21 cellular contexts compared by ENCODE assay signal in genomic region chr2:216132585-216132984, GRCh38. TPM values are rescaled to one million over a fixed set of nuclear protein-coding genes. Genes with fewer than 3 reads are reported as not detected.
DNase-seq lines count a peak whose midpoint lies in the region; ATAC-seq and TF ChIP-seq lines count a peak whose summit lies in the region.
"Had no signal": no experiment of that assay in that cellular context is flagged by ENCODE, and none has a peak within 500 bp of the region (broad histone marks: within the 10 kb centered on the region; RNA-seq: fewer than 3 reads in every experiment).

No MANE protein-coding gene starts in this region.

- no peaks in the 10 kb centered on the region for H3K9me3 Mint-ChIP-seq in activated naive CD4-positive, alpha-beta T cell treated with anti-CD3 and anti-CD28 coated beads, Interleukin-2, amount 50 U/mL, for 24 hours
- no peaks in the 10 kb centered on the region for H3K9me3 Mint-ChIP-seq in activated T-helper 1 cell treated with anti-CD3 and anti-CD28 coated beads, Interleukin-12 subunit alpha, Interleukin-12 subunit beta, Interleukin-2, Interleukin-4 antibody, amounts not matched to agents 30 ng/mL and 10 ng/mL and 1 ng/mL, durations not matched to agents 14 hours and 24 hours and 36 hours
- H3K9me3 Mint-ChIP-seq: activated B cell treated with CpG ODN at 0.5 μM for 24 hours had no signal

- H3K36me3 ChIP-seq in hepatocyte (replicated peaks; ENCODE audit: insufficient read depth, low read depth) = peaks cover 21% of the 10 kb centered on the region
- H3K36me3 ChIP-seq in thymus (ENCODE audit: control insufficient read depth, insufficient read depth) = peaks cover 53% of the 10 kb centered on the region

- intact Hi-C loops in activated T-helper 1 cell treated with anti-CD3 and anti-CD28 coated beads, Interleukin-12 subunit alpha, Interleukin-12 subunit beta, Interleukin-2, Interleukin-4 antibody, amounts not matched to agents 30 ng/mL and 10 ng/mL and 1 ng/mL, durations not matched to agents 14 hours and 24 hours and 36 hours (cut with micrococcal nuclease) = loop anchor here (1.0 kb wide), 1 partner anchor 10 kb away; no protein-coding TSS in a partner anchor

- no peaks in the 10 kb centered on the region for H3K27me3 Mint-ChIP-seq in activated naive CD4-positive, alpha-beta T cell treated with anti-CD3 and anti-CD28 coated beads, Interleukin-2, amount 50 U/mL, for 24 hours
- no peaks in the 10 kb centered on the region for H3K27me3 Mint-ChIP-seq in activated T-helper 1 cell treated with anti-CD3 and anti-CD28 coated beads, Interleukin-12 subunit alpha, Interleukin-12 subunit beta, Interleukin-2, Interleukin-4 antibody, amounts not matched to agents 30 ng/mL and 10 ng/mL and 1 ng/mL, durations not matched to agents 14 hours and 24 hours and 36 hours (ENCODE audit: insufficient read depth)
- H3K27me3 Mint-ChIP-seq: activated B cell treated with CpG ODN at 0.5 μM for 24 hours had no signal

- H2AFZ ChIP-seq in hepatocyte = no peak overlapping the region

- ATAC-seq in activated CD4-positive, CD25-positive, alpha-beta regulatory T cell treated with anti-CD3 and anti-CD28 coated beads, Interleukin-2, amount 50 U/mL, for 24 hours = no peak
- ATAC-seq in HG02884 (IDR thresholded peaks at IDR 0.05; ENCODE audit: unreplicated experiment) = no peak
- ATAC-seq: sciatic nerve, SK-N-SH treated with all-trans-retinoic acid at 6 μM for 48 hours had no signal

- H3K4me3 Mint-ChIP-seq in activated naive CD4-positive, alpha-beta T cell treated with anti-CD3 and anti-CD28 coated beads, Interleukin-2, amount 50 U/mL, for 24 hours = peak overlapping the region; percentile 27
- H3K4me3 Mint-ChIP-seq in activated T-helper 1 cell treated with anti-CD3 and anti-CD28 coated beads, Interleukin-12 subunit alpha, Interleukin-12 subunit beta, Interleukin-2, Interleukin-4 antibody, amounts not matched to agents 30 ng/mL and 10 ng/mL and 1 ng/mL, durations not matched to agents 14 hours and 24 hours and 36 hours = no peak overlapping the region
- H3K4me3 Mint-ChIP-seq: activated B cell treated with CpG ODN at 0.5 μM for 24 hours had no signal

- peaks cover 42% of the 10 kb centered on the region for H3K79me2 ChIP-seq in hepatocyte

- H4K20me1 ChIP-seq in hepatocyte (ENCODE audit: insufficient read depth, poor library complexity, severe bottlenecking) = peaks cover 4% of the 10 kb centered on the region

- H3K27me3 ChIP-seq in hepatocyte (no peaks in the 10 kb centered on the region), thymus (ENCODE audit: control insufficient read depth, insufficient read depth) (no peaks in the 10 kb centered on the region)

- H3K4me1 ChIP-seq in hepatocyte (ENCODE audit: insufficient read depth) (peaks cover 26% of the 10 kb centered on the region), thymus (ENCODE audit: control insufficient read depth, insufficient read depth, low read length) (no peaks in the 10 kb centered on the region)

- TF ChIP-seq CTCF in hepatocyte (IDR thresholded peaks at IDR 0.05; ENCODE audit: poor library complexity) = no peak

- H3K36me3 Mint-ChIP-seq in activated naive CD4-positive, alpha-beta T cell treated with anti-CD3 and anti-CD28 coated beads, Interleukin-2, amount 50 U/mL, for 24 hours = peaks cover 52% of the 10 kb centered on the region
- H3K36me3 Mint-ChIP-seq in activated T-helper 1 cell treated with anti-CD3 and anti-CD28 coated beads, Interleukin-12 subunit alpha, Interleukin-12 subunit beta, Interleukin-2, Interleukin-4 antibody, amounts not matched to agents 30 ng/mL and 10 ng/mL and 1 ng/mL, durations not matched to agents 14 hours and 24 hours and 36 hours (ENCODE audit: low read depth) = peaks cover 72% of the 10 kb centered on the region

- H3K4me1 Mint-ChIP-seq in activated naive CD4-positive, alpha-beta T cell treated with anti-CD3 and anti-CD28 coated beads, Interleukin-2, amount 50 U/mL, for 24 hours = peaks cover 79% of the 10 kb centered on the region
- H3K4me1 Mint-ChIP-seq in activated T-helper 1 cell treated with anti-CD3 and anti-CD28 coated beads, Interleukin-12 subunit alpha, Interleukin-12 subunit beta, Interleukin-2, Interleukin-4 antibody, amounts not matched to agents 30 ng/mL and 10 ng/mL and 1 ng/mL, durations not matched to agents 14 hours and 24 hours and 36 hours (ENCODE audit: low read depth) = peaks cover 68% of the 10 kb centered on the region

- peak overlapping the region; percentile 93 for H3K27ac Mint-ChIP-seq in activated naive CD4-positive, alpha-beta T cell treated with anti-CD3 and anti-CD28 coated beads, Interleukin-2, amount 50 U/mL, for 24 hours
- H3K27ac Mint-ChIP-seq in activated T-helper 1 cell treated with anti-CD3 and anti-CD28 coated beads, Interleukin-12 subunit alpha, Interleukin-12 subunit beta, Interleukin-2, Interleukin-4 antibody, amounts not matched to agents 30 ng/mL and 10 ng/mL and 1 ng/mL, durations not matched to agents 14 hours and 24 hours and 36 hours = peak overlapping the region; percentile 71
- H3K27ac Mint-ChIP-seq: activated B cell treated with CpG ODN at 0.5 μM for 24 hours had no signal

- no peak overlapping the region for H3K4me3 ChIP-seq in hepatocyte
- H3K4me3 ChIP-seq in thymus (ENCODE audit: low read length) = no peak overlapping the region

- no peaks in the 10 kb centered on the region for H3K9me2 ChIP-seq in hepatocyte (replicated peaks; ENCODE audit: insufficient read depth)

- no peak overlapping the region for H3K4me2 ChIP-seq in hepatocyte

- DNase-seq in activated naive CD4-positive, alpha-beta T cell treated with anti-CD3 and anti-CD28 coated beads, Interleukin-2, amount 50 U/mL, for 16 hours = no peak
- DNase-seq in activated T-helper 1 cell treated with anti-CD3 and anti-CD28 coated beads, Interleukin-12 subunit alpha, Interleukin-12 subunit beta, Interleukin-2, Interleukin-4 antibody, amounts not matched to agents 30 ng/mL and 10 ng/mL and 1 ng/mL, durations not matched to agents 14 hours and 24 hours and 36 hours (ENCODE audit: low spot score) = no peak
- no peak for DNase-seq in hepatocyte (ENCODE audit: low spot score)
- no peak for DNase-seq in T1000 (lab: John Stamatoyannopoulos, UW)
- DNase-seq: activated B cell treated with CpG ODN at 0.5 μM for 24 hours; activated effector memory CD4-positive, alpha-beta T cell treated with Interleukin-2 at 50 U/mL for 16 hours; aorta; EL; HCEC 1CT; islet precursor cell; NCI-H1105 treated with DMSO at 0.1 percent for 48 hours; NCI-H2081; NCI-H226; NCI-H774 had no signal

- H3K27ac ChIP-seq in hepatocyte (peak overlapping the region; percentile 49), thymus (ENCODE audit: low read depth) (peak overlapping the region; percentile 27)
- H3K27ac ChIP-seq: RWPE1 had no signal

- H3K9me3 ChIP-seq in hepatocyte (ENCODE audit: low read depth) = no peaks in the 10 kb centered on the region
- H3K9me3 ChIP-seq in thymus (ENCODE audit: control insufficient read depth) = no peaks in the 10 kb centered on the region

RNA-seq across cellular contexts. Expression of gene XRCC5, which starts 23.4 kb away (rescaled TPM):
- total RNA-seq in activated T-helper 1 cell treated with anti-CD3 and anti-CD28 coated beads, Interleukin-12 subunit alpha, Interleukin-12 subunit beta, Interleukin-2, Interleukin-4 antibody, amounts not matched to agents 30 ng/mL and 10 ng/mL and 1 ng/mL, durations not matched to agents 14 hours and 24 hours and 36 hours = 430 and 484 TPM in 2 replicates
- 191 and 208 TPM in 2 replicates for total RNA-seq in hepatocyte
- 157 and 181 TPM in 2 replicates for polyA plus RNA-seq in hepatocyte
- 113 TPM for polyA plus RNA-seq in thymus

RNA-seq across cellular contexts. Expression of gene TMEM169, which starts 50.9 kb away (rescaled TPM):
- 0.93 and 2.2 TPM in 2 replicates for total RNA-seq in activated T-helper 1 cell treated with anti-CD3 and anti-CD28 coated beads, Interleukin-12 subunit alpha, Interleukin-12 subunit beta, Interleukin-2, Interleukin-4 antibody, amounts not matched to agents 30 ng/mL and 10 ng/mL and 1 ng/mL, durations not matched to agents 14 hours and 24 hours and 36 hours
- 1.1 and 1.8 TPM in 2 replicates for total RNA-seq in hepatocyte
- polyA plus RNA-seq in hepatocyte (0.91 and 0.97 TPM in 2 replicates), thymus (1.0 TPM)
- polyA plus RNA-seq: aorta had no signal

RNA-seq across cellular contexts. Expression of gene PECR, which starts 51.0 kb away (rescaled TPM):
- total RNA-seq in activated T-helper 1 cell treated with anti-CD3 and anti-CD28 coated beads, Interleukin-12 subunit alpha, Interleukin-12 subunit beta, Interleukin-2, Interleukin-4 antibody, amounts not matched to agents 30 ng/mL and 10 ng/mL and 1 ng/mL, durations not matched to agents 14 hours and 24 hours and 36 hours = 14.0 and 17.6 TPM in 2 replicates
- 24.6 and 32.4 TPM in 2 replicates for total RNA-seq in hepatocyte
- polyA plus RNA-seq in hepatocyte (13.8 and 17.4 TPM in 2 replicates), thymus (5.7 TPM)
